Comparison of ENCODE assay signal across 28 cellular contexts in the genomic region with DNA sequence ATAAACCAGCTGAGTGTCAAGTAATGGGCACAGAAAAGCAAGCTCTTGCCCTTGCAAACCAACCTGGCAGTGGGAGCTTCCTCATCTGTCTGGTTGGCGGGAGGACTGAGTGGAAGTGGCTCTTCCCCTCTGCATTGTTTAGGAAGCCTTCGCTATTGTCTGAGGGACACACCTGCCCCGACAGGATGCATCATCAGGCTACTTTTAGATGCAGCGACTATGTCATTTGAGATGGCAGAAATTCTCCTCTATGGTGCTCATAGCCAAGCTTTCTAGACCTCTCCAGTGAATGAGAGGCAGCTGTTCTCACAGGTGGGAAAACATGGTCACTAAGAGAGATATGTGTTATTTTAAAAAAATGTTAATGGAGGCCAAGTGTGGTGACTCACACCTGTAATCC.
A peak's percentile ranks its signal among the peaks of the same experiment; 100 is the strongest.
DNase-seq lines count a peak whose midpoint lies in the region; ATAC-seq and TF ChIP-seq lines count a peak whose summit lies in the region.
"Had no signal": no experiment of that assay in that cellular context is flagged by ENCODE, and none has a peak within 500 bp of the region (broad histone marks: within the 10 kb centered on the region; RNA-seq: fewer than 3 reads in every experiment).

No MANE protein-coding gene starts in this region.

- ATAC-seq in GM21825 (IDR thresholded peaks at IDR 0.05; ENCODE audit: unreplicated experiment) = no peak
- ATAC-seq: left cardiac atrium; stimulated activated effector memory CD8-positive, alpha-beta T cell treated with anti-CD3 and anti-CD28 coated beads, Interleukin-12 subunit alpha, Interleukin-12 subunit beta, amount 100 ng/mL, for 72 hours; T-helper 17 cell had no signal

- no peaks in the 10 kb centered on the region for H3K9me3 Mint-ChIP-seq in endothelial cell (ENCODE audit: unreplicated experiment)
- H3K9me3 Mint-ChIP-seq: activated naive CD4-positive, alpha-beta T cell treated with anti-CD3 and anti-CD28 coated beads for 36 hours; activated T-helper 1 cell treated with anti-CD3 and anti-CD28 coated beads, Interleukin-12 subunit alpha, Interleukin-12 subunit beta, Interleukin-2, Interleukin-4 antibody, amounts not matched to agents 30 ng/mL and 10 ng/mL and 1 ng/mL, durations not matched to agents 14 hours and 24 hours and 36 hours; CD14-positive monocyte; IgD-negative memory B cell; immature natural killer cell; nephron progenitor cell; stimulated activated effector memory CD8-positive, alpha-beta T cell treated with anti-CD3 and anti-CD28 coated beads, Interleukin-12 subunit alpha, Interleukin-12 subunit beta, amount 100 ng/mL, for 72 hours; type B pancreatic cell had no signal

- no peaks in the 10 kb centered on the region for H3K36me3 Mint-ChIP-seq in endothelial cell (ENCODE audit: low read depth, unreplicated experiment)
- H3K36me3 Mint-ChIP-seq: type B pancreatic cell had no signal

- no peak for TF ChIP-seq CTCF in endothelial cell (IDR thresholded peaks at IDR 0.05; ENCODE audit: unreplicated experiment)

- no peak overlapping the region for H3K4me3 Mint-ChIP-seq in endothelial cell (ENCODE audit: unreplicated experiment)
- H3K4me3 Mint-ChIP-seq: activated naive CD4-positive, alpha-beta T cell treated with anti-CD3 and anti-CD28 coated beads for 36 hours; activated T-helper 1 cell treated with anti-CD3 and anti-CD28 coated beads, Interleukin-12 subunit alpha, Interleukin-12 subunit beta, Interleukin-2, Interleukin-4 antibody, amounts not matched to agents 30 ng/mL and 10 ng/mL and 1 ng/mL, durations not matched to agents 14 hours and 24 hours and 36 hours; CD14-positive monocyte; IgD-negative memory B cell; immature natural killer cell; nephron progenitor cell; stimulated activated effector memory CD8-positive, alpha-beta T cell treated with anti-CD3 and anti-CD28 coated beads, Interleukin-12 subunit alpha, Interleukin-12 subunit beta, amount 100 ng/mL, for 72 hours; T-helper 17 cell; type B pancreatic cell had no signal

- no peaks in the 10 kb centered on the region for H3K27me3 Mint-ChIP-seq in endothelial cell (ENCODE audit: unreplicated experiment)
- H3K27me3 Mint-ChIP-seq: IgD-negative memory B cell, T-helper 17 cell, type B pancreatic cell had no signal

- DNase-seq in DMS153 (lab: John Stamatoyannopoulos, UW) (peak; percentile 53), DMS153 treated with DMSO at 0.1 percent for 48 hours (lab: John Stamatoyannopoulos, UW; ENCODE audit: unreplicated experiment) (no peak), NCI-H510A (lab: John Stamatoyannopoulos, UW) (peak; percentile 53), endothelial cell (ENCODE audit: low spot score) (no peak), middle frontal gyrus (ENCODE audit: extremely low spot score, low spot score) (no peak), GM19238 (ENCODE audit: insufficient read length, low spot score) (no peak), NCI-H146 (lab: John Stamatoyannopoulos, UW) (no peak)
- DNase-seq: activated CD4-positive, alpha-beta T cell treated with anti-CD3 and anti-CD28 coated beads, Interleukin-2, amount 50 U/mL, for 4 hours; activated naive CD4-positive, alpha-beta T cell treated with anti-CD3 and anti-CD28 coated beads for 36 hours; brain microvascular endothelial cell; cerebellar nuclear complex; GM23248; hippocampal formation; immature natural killer cell; left cardiac atrium; mammary epithelial cell; NCI-H446; nephron progenitor cell; OCI-M1; ovary; stimulated activated CD4-positive, alpha-beta T cell treated with anti-CD3 and anti-CD28 coated beads, Interleukin-15, amount 100 ng/mL, for 24 hours; T-helper 17 cell had no signal

- H3K4me1 Mint-ChIP-seq in endothelial cell (ENCODE audit: unreplicated experiment) = peaks cover 39% of the 10 kb centered on the region
- H3K4me1 Mint-ChIP-seq: CD14-positive monocyte; immature natural killer cell; nephron progenitor cell; stimulated activated effector memory CD8-positive, alpha-beta T cell treated with anti-CD3 and anti-CD28 coated beads, Interleukin-12 subunit alpha, Interleukin-12 subunit beta, amount 100 ng/mL, for 72 hours had no signal

- H3K27ac Mint-ChIP-seq in endothelial cell (ENCODE audit: unreplicated experiment) = peak overlapping the region; percentile 36
- H3K27ac Mint-ChIP-seq: activated naive CD4-positive, alpha-beta T cell treated with anti-CD3 and anti-CD28 coated beads for 36 hours; activated T-helper 1 cell treated with anti-CD3 and anti-CD28 coated beads, Interleukin-12 subunit alpha, Interleukin-12 subunit beta, Interleukin-2, Interleukin-4 antibody, amounts not matched to agents 30 ng/mL and 10 ng/mL and 1 ng/mL, durations not matched to agents 14 hours and 24 hours and 36 hours; nephron progenitor cell; stimulated activated effector memory CD8-positive, alpha-beta T cell treated with anti-CD3 and anti-CD28 coated beads, Interleukin-12 subunit alpha, Interleukin-12 subunit beta, amount 100 ng/mL, for 72 hours; T-helper 17 cell; type B pancreatic cell had no signal

Comparison
In these comparisons a context has a peak if more than half of its experiments do, and no peak if none do; other contexts are left out.
1. DNase-seq: peak in DMS153 (single experiment) and NCI-H510A (single experiment); none in DMS153 treated with DMSO at 0.1 percent for 48 hours (single experiment), endothelial cell (single experiment), middle frontal gyrus (single experiment), GM19238 (single experiment) and NCI-H146 (single experiment).